1 cellular context compared by ENCODE assay signal in genomic region chr5:34913072-34913471, GRCh38.
TF ChIP-seq lines count a peak whose summit lies in the region.

No MANE protein-coding gene starts in this region.

TF ChIP-seq in GM12878, 131 proteins besides CTCF, POLR2A, EP300 and RAD21:
- TF ChIP-seq SIN3A (IDR thresholded peaks at IDR 0.05; ENCODE audit: low read depth, low read length) (no peak), EZH2 (IDR thresholded peaks at IDR 0.05; ENCODE audit: borderline replicate concordance, control insufficient read depth, low read depth, low read length) (no peak), SMAD5 (IDR thresholded peaks at IDR 0.05; ENCODE audit: low read depth) (no peak), BMI1 (IDR thresholded peaks at IDR 0.05; ENCODE audit: borderline replicate concordance) (no peak)
